In the genomic region with DNA sequence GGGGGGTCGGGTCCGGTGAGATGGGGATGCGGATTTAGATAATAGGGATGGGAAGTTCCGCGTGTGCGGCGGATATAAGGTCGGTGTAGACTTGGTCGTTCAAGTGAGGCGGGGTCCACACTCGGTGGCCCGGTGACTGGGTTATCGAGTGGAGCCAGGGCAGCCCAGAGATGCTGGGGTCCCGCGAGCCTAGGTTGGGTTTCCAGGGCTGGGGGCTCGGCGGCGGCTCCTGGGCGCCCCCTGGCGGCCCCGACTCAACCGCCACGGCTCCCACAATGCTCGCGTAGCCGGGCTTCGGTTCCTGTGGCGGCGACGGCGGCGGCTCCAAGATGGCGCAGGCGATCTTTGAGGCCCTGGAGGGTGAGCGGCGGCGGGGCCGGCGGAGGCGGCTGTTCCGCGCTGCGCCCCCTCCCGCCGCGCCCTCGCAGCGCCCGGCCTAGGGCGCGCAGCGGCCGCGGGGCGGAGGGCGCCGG, we compare ENCODE assay signal across 1 cellular context.
TF ChIP-seq lines count a peak whose summit lies in the region.

A gene (plus strand): TSS at position 304 of the 473 bp plus-strand sequence. CDS start 26 bp downstream, at position 330.

TF ChIP-seq in GM23338, 12 proteins besides CTCF, POLR2A, EP300 and RAD21 (continued from another document):
- TF ChIP-seq, protein P1, sequence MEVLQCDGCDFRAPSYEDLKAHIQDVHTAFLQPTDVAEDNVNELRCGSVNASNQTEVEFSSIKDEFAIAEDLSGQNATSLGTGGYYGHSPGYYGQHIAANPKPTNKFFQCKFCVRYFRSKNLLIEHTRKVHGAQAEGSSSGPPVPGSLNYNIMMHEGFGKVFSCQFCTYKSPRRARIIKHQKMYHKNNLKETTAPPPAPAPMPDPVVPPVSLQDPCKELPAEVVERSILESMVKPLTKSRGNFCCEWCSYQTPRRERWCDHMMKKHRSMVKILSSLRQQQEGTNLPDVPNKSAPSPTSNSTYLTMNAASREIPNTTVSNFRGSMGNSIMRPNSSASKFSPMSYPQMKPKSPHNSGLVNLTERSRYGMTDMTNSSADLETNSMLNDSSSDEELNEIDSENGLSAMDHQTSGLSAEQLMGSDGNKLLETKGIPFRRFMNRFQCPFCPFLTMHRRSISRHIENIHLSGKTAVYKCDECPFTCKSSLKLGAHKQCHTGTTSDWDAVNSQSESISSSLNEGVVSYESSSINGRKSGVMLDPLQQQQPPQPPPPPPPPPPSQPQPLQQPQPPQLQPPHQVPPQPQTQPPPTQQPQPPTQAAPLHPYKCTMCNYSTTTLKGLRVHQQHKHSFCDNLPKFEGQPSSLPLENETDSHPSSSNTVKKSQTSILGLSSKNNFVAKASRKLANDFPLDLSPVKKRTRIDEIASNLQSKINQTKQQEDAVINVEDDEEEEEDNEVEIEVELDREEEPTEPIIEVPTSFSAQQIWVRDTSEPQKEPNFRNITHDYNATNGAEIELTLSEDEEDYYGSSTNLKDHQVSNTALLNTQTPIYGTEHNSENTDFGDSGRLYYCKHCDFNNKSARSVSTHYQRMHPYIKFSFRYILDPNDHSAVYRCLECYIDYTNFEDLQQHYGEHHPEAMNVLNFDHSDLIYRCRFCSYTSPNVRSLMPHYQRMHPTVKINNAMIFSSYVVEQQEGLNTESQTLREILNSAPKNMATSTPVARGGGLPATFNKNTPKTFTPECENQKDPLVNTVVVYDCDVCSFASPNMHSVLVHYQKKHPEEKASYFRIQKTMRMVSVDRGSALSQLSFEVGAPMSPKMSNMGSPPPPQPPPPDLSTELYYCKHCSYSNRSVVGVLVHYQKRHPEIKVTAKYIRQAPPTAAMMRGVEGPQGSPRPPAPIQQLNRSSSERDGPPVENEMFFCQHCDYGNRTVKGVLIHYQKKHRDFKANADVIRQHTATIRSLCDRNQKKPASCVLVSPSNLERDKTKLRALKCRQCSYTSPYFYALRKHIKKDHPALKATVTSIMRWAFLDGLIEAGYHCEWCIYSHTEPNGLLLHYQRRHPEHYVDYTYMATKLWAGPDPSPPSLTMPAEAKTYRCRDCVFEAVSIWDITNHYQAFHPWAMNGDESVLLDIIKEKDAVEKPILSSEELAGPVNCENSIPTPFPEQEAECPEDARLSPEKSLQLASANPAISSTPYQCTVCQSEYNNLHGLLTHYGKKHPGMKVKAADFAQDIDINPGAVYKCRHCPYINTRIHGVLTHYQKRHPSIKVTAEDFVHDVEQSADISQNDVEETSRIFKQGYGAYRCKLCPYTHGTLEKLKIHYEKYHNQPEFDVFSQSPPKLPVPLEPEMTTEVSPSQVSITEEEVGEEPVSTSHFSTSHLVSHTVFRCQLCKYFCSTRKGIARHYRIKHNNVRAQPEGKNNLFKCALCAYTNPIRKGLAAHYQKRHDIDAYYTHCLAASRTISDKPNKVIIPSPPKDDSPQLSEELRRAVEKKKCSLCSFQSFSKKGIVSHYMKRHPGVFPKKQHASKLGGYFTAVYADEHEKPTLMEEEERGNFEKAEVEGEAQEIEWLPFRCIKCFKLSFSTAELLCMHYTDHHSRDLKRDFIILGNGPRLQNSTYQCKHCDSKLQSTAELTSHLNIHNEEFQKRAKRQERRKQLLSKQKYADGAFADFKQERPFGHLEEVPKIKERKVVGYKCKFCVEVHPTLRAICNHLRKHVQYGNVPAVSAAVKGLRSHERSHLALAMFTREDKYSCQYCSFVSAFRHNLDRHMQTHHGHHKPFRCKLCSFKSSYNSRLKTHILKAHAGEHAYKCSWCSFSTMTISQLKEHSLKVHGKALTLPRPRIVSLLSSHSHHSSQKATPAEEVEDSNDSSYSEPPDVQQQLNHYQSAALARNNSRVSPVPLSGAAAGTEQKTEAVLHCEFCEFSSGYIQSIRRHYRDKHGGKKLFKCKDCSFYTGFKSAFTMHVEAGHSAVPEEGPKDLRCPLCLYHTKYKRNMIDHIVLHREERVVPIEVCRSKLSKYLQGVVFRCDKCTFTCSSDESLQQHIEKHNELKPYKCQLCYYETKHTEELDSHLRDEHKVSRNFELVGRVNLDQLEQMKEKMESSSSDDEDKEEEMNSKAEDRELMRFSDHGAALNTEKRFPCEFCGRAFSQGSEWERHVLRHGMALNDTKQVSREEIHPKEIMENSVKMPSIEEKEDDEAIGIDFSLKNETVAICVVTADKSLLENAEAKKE (CRISPR knock-in tag; IDR thresholded peaks at IDR 0.05): no peak
- TF ChIP-seq, protein P2, sequence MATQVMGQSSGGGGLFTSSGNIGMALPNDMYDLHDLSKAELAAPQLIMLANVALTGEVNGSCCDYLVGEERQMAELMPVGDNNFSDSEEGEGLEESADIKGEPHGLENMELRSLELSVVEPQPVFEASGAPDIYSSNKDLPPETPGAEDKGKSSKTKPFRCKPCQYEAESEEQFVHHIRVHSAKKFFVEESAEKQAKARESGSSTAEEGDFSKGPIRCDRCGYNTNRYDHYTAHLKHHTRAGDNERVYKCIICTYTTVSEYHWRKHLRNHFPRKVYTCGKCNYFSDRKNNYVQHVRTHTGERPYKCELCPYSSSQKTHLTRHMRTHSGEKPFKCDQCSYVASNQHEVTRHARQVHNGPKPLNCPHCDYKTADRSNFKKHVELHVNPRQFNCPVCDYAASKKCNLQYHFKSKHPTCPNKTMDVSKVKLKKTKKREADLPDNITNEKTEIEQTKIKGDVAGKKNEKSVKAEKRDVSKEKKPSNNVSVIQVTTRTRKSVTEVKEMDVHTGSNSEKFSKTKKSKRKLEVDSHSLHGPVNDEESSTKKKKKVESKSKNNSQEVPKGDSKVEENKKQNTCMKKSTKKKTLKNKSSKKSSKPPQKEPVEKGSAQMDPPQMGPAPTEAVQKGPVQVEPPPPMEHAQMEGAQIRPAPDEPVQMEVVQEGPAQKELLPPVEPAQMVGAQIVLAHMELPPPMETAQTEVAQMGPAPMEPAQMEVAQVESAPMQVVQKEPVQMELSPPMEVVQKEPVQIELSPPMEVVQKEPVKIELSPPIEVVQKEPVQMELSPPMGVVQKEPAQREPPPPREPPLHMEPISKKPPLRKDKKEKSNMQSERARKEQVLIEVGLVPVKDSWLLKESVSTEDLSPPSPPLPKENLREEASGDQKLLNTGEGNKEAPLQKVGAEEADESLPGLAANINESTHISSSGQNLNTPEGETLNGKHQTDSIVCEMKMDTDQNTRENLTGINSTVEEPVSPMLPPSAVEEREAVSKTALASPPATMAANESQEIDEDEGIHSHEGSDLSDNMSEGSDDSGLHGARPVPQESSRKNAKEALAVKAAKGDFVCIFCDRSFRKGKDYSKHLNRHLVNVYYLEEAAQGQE (IDR thresholded peaks at IDR 0.05; ENCODE audit: unreplicated experiment): no peak
- TF ChIP-seq EZH2phosphoT487 (IDR thresholded peaks at IDR 0.05; ENCODE audit: unreplicated experiment): no peak
